ENCODE assay signal across 8 cellular contexts in genomic region chr9:78707481-78707977, GRCh38.
DNase-seq lines count a peak whose midpoint lies in the region; ATAC-seq and TF ChIP-seq lines count a peak whose summit lies in the region.

No MANE protein-coding gene starts in this region.

- H4K20me1 ChIP-seq in Loucy (ENCODE audit: insufficient read depth, low read length, poor library complexity, severe bottlenecking) = no peaks in the 10 kb centered on the region

- no peak overlapping the region for H2AFZ ChIP-seq in Loucy (ENCODE audit: low read length)

- H3K27me3 ChIP-seq in Loucy (ENCODE audit: insufficient read depth, low read length, poor library complexity, severe bottlenecking) = no peaks in the 10 kb centered on the region

- peak overlapping the region; percentile 39 for H3K9ac ChIP-seq in Loucy (ENCODE audit: low read depth, low read length, poor library complexity, severe bottlenecking)

- no peaks in the 10 kb centered on the region for H3K36me3 ChIP-seq in Loucy (ENCODE audit: insufficient read depth, low read length)

- no peaks in the 10 kb centered on the region for H3K79me2 ChIP-seq in Loucy (ENCODE audit: insufficient read depth, low read length)

- ATAC-seq in GM18498 (IDR thresholded peaks at IDR 0.05; ENCODE audit: unreplicated experiment) (peak; percentile 94), HG02610 (IDR thresholded peaks at IDR 0.05; ENCODE audit: unreplicated experiment) (peak; percentile 96)

- H3K9me3 ChIP-seq in Loucy (ENCODE audit: insufficient read depth, low read depth, low read length) = no peaks in the 10 kb centered on the region

- peak; percentile 39 for DNase-seq in glomerular visceral epithelial cell (ENCODE audit: extremely low spot score)
- DNase-seq in nucleus accumbens (lab: John Stamatoyannopoulos, UW) = no peak
- no peak for DNase-seq in NCI-H748 (lab: John Stamatoyannopoulos, UW; ENCODE audit: unreplicated experiment)
- no peak for DNase-seq in activated CD8-positive, alpha-beta memory T cell treated with anti-CD3 and anti-CD28 coated beads for 24 hours
- no peak for DNase-seq in activated naive CD4-positive, alpha-beta T cell (lab: John Stamatoyannopoulos, UW)

- peak overlapping the region; percentile 45 for H3K4me3 ChIP-seq in Loucy (ENCODE audit: low read length, poor library complexity, severe bottlenecking)

- H3K4me2 ChIP-seq in Loucy (ENCODE audit: low read depth, low read length, poor library complexity, severe bottlenecking) = peak overlapping the region; percentile 54

- H3F3A ChIP-seq in Loucy (ENCODE audit: low read depth) = peaks cover 6% of the 10 kb centered on the region; the same call in 1 of the 2 replicates

- H3K9me2 ChIP-seq in Loucy (replicated peaks; ENCODE audit: low read depth, low read length) = no peaks in the 10 kb centered on the region

- TF ChIP-seq CTCF in Loucy (conservative IDR thresholded peaks at IDR 0.05; ENCODE audit: low read length) = no peak

- H3K4me1 ChIP-seq in Loucy (ENCODE audit: insufficient read depth, low read length, poor library complexity, severe bottlenecking) = peaks cover 22% of the 10 kb centered on the region
